8 cellular contexts compared by ENCODE assay signal in genomic region chr1:58783993-58784757, GRCh38. TPM values are rescaled to one million over a fixed set of nuclear protein-coding genes. Genes with fewer than 3 reads are reported as not detected.
DNase-seq lines count a peak whose midpoint lies in the region; ATAC-seq, FAIRE-seq and TF ChIP-seq lines count a peak whose summit lies in the region.

Gene JUN (minus strand): TSS chr1:58784047. CDS start chr1:58783070, 977 bp downstream.

- H3K27ac Mint-ChIP-seq in naive thymus-derived CD8-positive, alpha-beta T cell = peak within 1 kb of the TSS; percentile 93 to 100 (median 100)

- H2AFZ ChIP-seq in Loucy (ENCODE audit: low read length) = peak within 1 kb of the TSS; percentile 89

- H3K4me1 ChIP-seq in Loucy (ENCODE audit: insufficient read depth, low read length, poor library complexity, severe bottlenecking) = peaks cover 29% of the 10 kb centered on the region

- H3K36me3 ChIP-seq in Loucy (ENCODE audit: insufficient read depth, low read length) = no peaks in the 10 kb centered on the region

- peak within 1 kb of the TSS; percentile 87 for H3K4me2 ChIP-seq in Loucy (ENCODE audit: low read depth, low read length, poor library complexity, severe bottlenecking)

- peaks cover 0 to 18% (median 9%) of the 10 kb centered on the region in 9 donors for H3K9me3 Mint-ChIP-seq in naive thymus-derived CD8-positive, alpha-beta T cell

- peak within 1 kb of the TSS; percentile 79 to 100 (median 92) for H3K4me3 Mint-ChIP-seq in naive thymus-derived CD8-positive, alpha-beta T cell

- H3K9me3 ChIP-seq in Loucy (ENCODE audit: insufficient read depth, low read depth, low read length) = no peaks in the 10 kb centered on the region

- TF ChIP-seq CTCF in Loucy (conservative IDR thresholded peaks at IDR 0.05; ENCODE audit: low read length) (no peak), fibroblast of mammary gland (conservative IDR thresholded peaks at IDR 0.05; ENCODE audit: control insufficient read depth, insufficient read depth, low read depth, low read length) (no peak)

- no peaks in the 10 kb centered on the region for H3F3A ChIP-seq in Loucy (ENCODE audit: low read depth)

- peaks cover 28 to 44% (median 42%) of the 10 kb centered on the region in 4 donors for H3K4me1 Mint-ChIP-seq in naive thymus-derived CD8-positive, alpha-beta T cell

- peak within 1 kb of the TSS; percentile 94 for H3K9ac ChIP-seq in Loucy (ENCODE audit: low read depth, low read length, poor library complexity, severe bottlenecking)

- peaks cover 14 to 21% (median 20%) of the 10 kb centered on the region in 3 donors for H3K36me3 Mint-ChIP-seq in naive thymus-derived CD8-positive, alpha-beta T cell

- FAIRE-seq in H54 (lab: Jason Lieb, UNC) = peak; percentile 94

- DNase-seq in EH (ENCODE audit: low read depth) (peak; percentile 100), H54 (ENCODE audit: insufficient read length, low spot score) (peak; percentile 93), fibroblast of mammary gland (ENCODE audit: low read depth) (peak; percentile 99)
- DNase-seq in activated T-helper 9 cell treated with anti-CD3 and anti-CD28 coated beads, Interleukin-2, amount 50 U/mL, for 16 hours (ENCODE audit: low read depth) = peak; percentile 98
- DNase-seq in naive thymus-derived CD8-positive, alpha-beta T cell = peak; percentile 92 to 100 (median 98)
- DNase-seq in stimulated activated naive CD4-positive, alpha-beta T cell (lab: John Stamatoyannopoulos, UW) = peak; percentile 96 to 99 (median 99)

- no peaks in the 10 kb centered on the region for H3K9me2 ChIP-seq in Loucy (replicated peaks; ENCODE audit: low read depth, low read length)

- POLR2A ChIA-PET in naive thymus-derived CD8-positive, alpha-beta T cell (lab: Charles Lee) = interaction anchor here (0.5 to 3.7 kb wide), 29 partner anchors 10 to 913 kb away, joined by 3 to 31 read pairs (median 3); partner anchors contain the start of gene FGGY

- no peaks in the 10 kb centered on the region for H3K27me3 ChIP-seq in Loucy (ENCODE audit: insufficient read depth, low read length, poor library complexity, severe bottlenecking)

- ATAC-seq in naive thymus-derived CD8-positive, alpha-beta T cell = peak; percentile 69 to 73

- peaks cover 41% of the 10 kb centered on the region for H3K79me2 ChIP-seq in Loucy (ENCODE audit: insufficient read depth, low read length)

- peaks cover 6% of the 10 kb centered on the region for H4K20me1 ChIP-seq in Loucy (ENCODE audit: insufficient read depth, low read length, poor library complexity, severe bottlenecking)

- H3K27me3 Mint-ChIP-seq in naive thymus-derived CD8-positive, alpha-beta T cell = peaks cover 0 to 6% (median 0%) of the 10 kb centered on the region in 5 donors

- H3K4me3 ChIP-seq in Loucy (ENCODE audit: low read length, poor library complexity, severe bottlenecking) (peak within 1 kb of the TSS; percentile 92), fibroblast of mammary gland (ENCODE audit: control insufficient read depth, low read depth, low read length) (peak within 1 kb of the TSS; percentile 96)

- peak; percentile 100 for TF ChIP-seq POLR2A in H54 (IDR thresholded peaks at IDR 0.05; ENCODE audit: low read depth, low read length)
- TF ChIP-seq POLR2A in Raji (IDR thresholded peaks at IDR 0.05; ENCODE audit: insufficient read depth, low read depth, low read length) = peak; percentile 96

RNA-seq across cellular contexts. Expression of gene JUN, which starts in this region (rescaled TPM):
- 10 to 100 TPM; 38.2 to 40.0 TPM for total RNA-seq in naive thymus-derived CD8-positive, alpha-beta T cell
- 10 to 100 TPM; 30.7 to 59.4 (median 32.0) TPM for polyA plus RNA-seq in naive thymus-derived CD8-positive, alpha-beta T cell

Comparison
In these comparisons a context has a peak if more than half of its experiments do, and no peak if none do; other contexts are left out.
1. Peak in every context shown above with its lines: DNase-seq, ATAC-seq and H3K4me3 ChIP-seq.